Comparison of ENCODE assay signal across 9 cellular contexts in the genomic region with DNA sequence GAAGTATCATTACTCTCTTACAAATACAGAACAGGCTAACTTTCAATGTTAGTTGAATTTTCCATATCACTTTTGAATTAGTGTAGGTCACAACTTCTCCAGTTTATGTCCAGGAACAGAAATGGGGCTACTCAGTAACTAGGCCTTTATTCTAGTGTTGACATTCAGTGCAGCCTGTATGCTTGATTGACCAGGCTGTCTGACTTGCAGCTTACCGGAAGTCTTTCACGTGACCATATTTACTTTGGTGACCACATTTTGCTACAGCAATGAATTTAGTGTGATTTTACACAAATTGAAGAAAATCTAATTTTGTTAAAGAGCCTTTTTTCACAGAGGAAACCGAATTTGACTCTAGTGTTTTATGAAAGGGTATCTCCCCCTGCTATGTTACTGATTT. TPM values are rescaled to one million over a fixed set of nuclear protein-coding genes. Genes with fewer than 3 reads are reported as not detected.
DNase-seq lines count a peak whose midpoint lies in the region; ATAC-seq and TF ChIP-seq lines count a peak whose summit lies in the region.
"Had no signal": no experiment of that assay in that cellular context is flagged by ENCODE, and none has a peak within 500 bp of the region (broad histone marks: within the 10 kb centered on the region; RNA-seq: fewer than 3 reads in every experiment).

No MANE protein-coding gene starts in this region.

- no peak for DNase-seq in cardiac muscle cell (ENCODE audit: low read depth in 1 of 2, low spot score in 1 of 2)
- DNase-seq in left ventricle myocardium superior: no peak
- DNase-seq in activated naive CD8-positive, alpha-beta T cell treated with anti-CD3 and anti-CD28 coated beads, Interleukin-2, amount 50 U/mL, for 24 hours: no peak
- no peak for DNase-seq in type B pancreatic cell (ENCODE audit: extremely low spot score, unreplicated experiment)
- DNase-seq in T1000 (lab: John Stamatoyannopoulos, UW): no peak
- no peak for DNase-seq in activated T-helper 1 cell treated with anti-CD3 and anti-CD28 coated beads, Interleukin-12 subunit alpha, Interleukin-12 subunit beta, Interleukin-2, Interleukin-4 antibody, amounts not matched to agents 30 ng/mL and 10 ng/mL and 1 ng/mL, durations not matched to agents 14 hours and 24 hours and 36 hours (ENCODE audit: low spot score)

- no peaks in the 10 kb centered on the region for H3K9me3 Mint-ChIP-seq in activated naive CD8-positive, alpha-beta T cell treated with anti-CD3 and anti-CD28 coated beads, Interleukin-2, amount 50 U/mL, for 24 hours
- H3K9me3 Mint-ChIP-seq in type B pancreatic cell: no peaks in the 10 kb centered on the region
- H3K9me3 Mint-ChIP-seq in activated T-helper 1 cell treated with anti-CD3 and anti-CD28 coated beads, Interleukin-12 subunit alpha, Interleukin-12 subunit beta, Interleukin-2, Interleukin-4 antibody, amounts not matched to agents 30 ng/mL and 10 ng/mL and 1 ng/mL, durations not matched to agents 14 hours and 24 hours and 36 hours: no peaks in the 10 kb centered on the region
- H3K9me3 Mint-ChIP-seq: neural crest cell had no signal

- peaks cover 29% of the 10 kb centered on the region for H3K36me3 Mint-ChIP-seq in activated naive CD8-positive, alpha-beta T cell treated with anti-CD3 and anti-CD28 coated beads, Interleukin-2, amount 50 U/mL, for 24 hours (ENCODE audit: low read depth)
- peaks cover 23% of the 10 kb centered on the region for H3K36me3 Mint-ChIP-seq in type B pancreatic cell
- peaks cover 27% of the 10 kb centered on the region for H3K36me3 Mint-ChIP-seq in activated T-helper 1 cell treated with anti-CD3 and anti-CD28 coated beads, Interleukin-12 subunit alpha, Interleukin-12 subunit beta, Interleukin-2, Interleukin-4 antibody, amounts not matched to agents 30 ng/mL and 10 ng/mL and 1 ng/mL, durations not matched to agents 14 hours and 24 hours and 36 hours (ENCODE audit: low read depth)

- H3K27ac Mint-ChIP-seq in activated naive CD8-positive, alpha-beta T cell treated with anti-CD3 and anti-CD28 coated beads, Interleukin-2, amount 50 U/mL, for 24 hours: peak overlapping the region; percentile 41
- peak overlapping the region; percentile 38 for H3K27ac Mint-ChIP-seq in type B pancreatic cell
- H3K27ac Mint-ChIP-seq in activated T-helper 1 cell treated with anti-CD3 and anti-CD28 coated beads, Interleukin-12 subunit alpha, Interleukin-12 subunit beta, Interleukin-2, Interleukin-4 antibody, amounts not matched to agents 30 ng/mL and 10 ng/mL and 1 ng/mL, durations not matched to agents 14 hours and 24 hours and 36 hours: no peak overlapping the region

- H3K36me3 ChIP-seq in cardiac muscle cell: peaks cover 12% of the 10 kb centered on the region

- TF ChIP-seq CTCF in cardiac muscle cell (IDR thresholded peaks at IDR 0.05; ENCODE audit: low read depth, low read length): no peak
- no peak for TF ChIP-seq CTCF in type B pancreatic cell (conservative IDR thresholded peaks at IDR 0.05)

- H3K4me1 Mint-ChIP-seq in activated naive CD8-positive, alpha-beta T cell treated with anti-CD3 and anti-CD28 coated beads, Interleukin-2, amount 50 U/mL, for 24 hours: peaks cover 27% of the 10 kb centered on the region
- H3K4me1 Mint-ChIP-seq in type B pancreatic cell (ENCODE audit: unreplicated experiment): peaks cover 29% of the 10 kb centered on the region
- peaks cover 12% of the 10 kb centered on the region for H3K4me1 Mint-ChIP-seq in activated T-helper 1 cell treated with anti-CD3 and anti-CD28 coated beads, Interleukin-12 subunit alpha, Interleukin-12 subunit beta, Interleukin-2, Interleukin-4 antibody, amounts not matched to agents 30 ng/mL and 10 ng/mL and 1 ng/mL, durations not matched to agents 14 hours and 24 hours and 36 hours (ENCODE audit: low read depth)
- H3K4me1 Mint-ChIP-seq: neural crest cell had no signal

- intact Hi-C loops in left ventricle myocardium superior (cut with micrococcal nuclease): no loop called here
- intact Hi-C loops in activated T-helper 1 cell treated with anti-CD3 and anti-CD28 coated beads, Interleukin-12 subunit alpha, Interleukin-12 subunit beta, Interleukin-2, Interleukin-4 antibody, amounts not matched to agents 30 ng/mL and 10 ng/mL and 1 ng/mL, durations not matched to agents 14 hours and 24 hours and 36 hours (cut with micrococcal nuclease): no loop called here

- no peaks in the 10 kb centered on the region for H3K27me3 Mint-ChIP-seq in activated naive CD8-positive, alpha-beta T cell treated with anti-CD3 and anti-CD28 coated beads, Interleukin-2, amount 50 U/mL, for 24 hours
- no peaks in the 10 kb centered on the region for H3K27me3 Mint-ChIP-seq in type B pancreatic cell
- H3K27me3 Mint-ChIP-seq in activated T-helper 1 cell treated with anti-CD3 and anti-CD28 coated beads, Interleukin-12 subunit alpha, Interleukin-12 subunit beta, Interleukin-2, Interleukin-4 antibody, amounts not matched to agents 30 ng/mL and 10 ng/mL and 1 ng/mL, durations not matched to agents 14 hours and 24 hours and 36 hours (ENCODE audit: insufficient read depth): no peaks in the 10 kb centered on the region

- peak overlapping the region; percentile 92 for H3K27ac ChIP-seq in cardiac muscle cell

- no peak overlapping the region for H3K4me3 ChIP-seq in cardiac muscle cell

- no peaks in the 10 kb centered on the region for H3K27me3 ChIP-seq in cardiac muscle cell

- H3K4me1 ChIP-seq in cardiac muscle cell (ENCODE audit: low read depth): peaks cover 39% of the 10 kb centered on the region

- ATAC-seq in left ventricle myocardium superior (no peak), HG02938 (IDR thresholded peaks at IDR 0.05; ENCODE audit: unreplicated experiment) (peak; percentile 87), HG03025 (IDR thresholded peaks at IDR 0.05; ENCODE audit: low FRiP score, unreplicated experiment) (no peak)
- no peak for ATAC-seq in activated naive CD8-positive, alpha-beta T cell treated with anti-CD3 and anti-CD28 coated beads, Interleukin-2, amount 50 U/mL, for 24 hours

- H3K4me3 Mint-ChIP-seq in activated naive CD8-positive, alpha-beta T cell treated with anti-CD3 and anti-CD28 coated beads, Interleukin-2, amount 50 U/mL, for 24 hours: no peak overlapping the region
- H3K4me3 Mint-ChIP-seq in type B pancreatic cell: no peak overlapping the region
- no peak overlapping the region for H3K4me3 Mint-ChIP-seq in activated T-helper 1 cell treated with anti-CD3 and anti-CD28 coated beads, Interleukin-12 subunit alpha, Interleukin-12 subunit beta, Interleukin-2, Interleukin-4 antibody, amounts not matched to agents 30 ng/mL and 10 ng/mL and 1 ng/mL, durations not matched to agents 14 hours and 24 hours and 36 hours
- H3K4me3 Mint-ChIP-seq: neural crest cell had no signal

- H3K9me3 ChIP-seq in cardiac muscle cell (ENCODE audit: low read depth): no peaks in the 10 kb centered on the region

RNA-seq across cellular contexts. Expression of a gene that starts 12.4 kb away (rescaled TPM):
- total RNA-seq in cardiac muscle cell: 32.0 and 52.0 TPM in 2 replicates
- polyA plus RNA-seq in cardiac muscle cell: 66.1 and 84.8 TPM in 2 replicates
- total RNA-seq in left ventricle myocardium superior: 36.8 TPM
- 8.9 and 16.0 TPM in 2 replicates for total RNA-seq in type B pancreatic cell (ENCODE audit: low replicate concordance)
- total RNA-seq in activated T-helper 1 cell treated with anti-CD3 and anti-CD28 coated beads, Interleukin-12 subunit alpha, Interleukin-12 subunit beta, Interleukin-2, Interleukin-4 antibody, amounts not matched to agents 30 ng/mL and 10 ng/mL and 1 ng/mL, durations not matched to agents 14 hours and 24 hours and 36 hours: 3.9 and 5.2 TPM in 2 replicates

RNA-seq across cellular contexts. Expression of a gene that starts 18.8 kb away (rescaled TPM):
- total RNA-seq in cardiac muscle cell (68.1 and 87.4 TPM in 2 replicates), left ventricle myocardium superior (35.6 TPM), type B pancreatic cell (ENCODE audit: low replicate concordance) (48.9 and 55.5 TPM in 2 replicates)
- 77.8 and 86.3 TPM in 2 replicates for polyA plus RNA-seq in cardiac muscle cell
- total RNA-seq in activated T-helper 1 cell treated with anti-CD3 and anti-CD28 coated beads, Interleukin-12 subunit alpha, Interleukin-12 subunit beta, Interleukin-2, Interleukin-4 antibody, amounts not matched to agents 30 ng/mL and 10 ng/mL and 1 ng/mL, durations not matched to agents 14 hours and 24 hours and 36 hours: 25.5 and 25.9 TPM in 2 replicates
